In the genomic region with DNA sequence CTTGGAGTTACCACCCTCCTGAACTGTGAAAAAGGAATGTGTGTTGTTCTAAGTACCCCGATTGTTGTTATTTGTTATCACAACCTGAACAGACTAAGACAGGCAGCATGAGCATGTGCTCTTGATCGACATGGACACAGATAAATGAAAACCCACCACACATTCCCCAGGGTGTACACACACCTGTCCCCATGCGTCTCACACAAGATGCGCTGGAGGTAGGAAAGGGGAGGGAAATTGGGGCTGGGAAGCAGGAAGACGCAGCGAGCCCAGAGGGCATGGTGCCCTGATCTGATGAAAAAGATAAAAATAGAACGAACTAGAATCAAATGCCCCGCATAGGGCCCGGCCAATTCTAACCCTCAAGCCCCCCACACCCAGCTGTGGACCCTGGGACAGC, we compare ENCODE assay signal across 1 cellular context.
TF ChIP-seq lines count a peak whose summit lies in the region.

No MANE protein-coding gene starts in this region.

TF ChIP-seq in WTC11, 78 proteins besides CTCF, POLR2A, EP300 and RAD21 (continued from another document):
- TF ChIP-seq ZNF425 (CRISPR knock-in tag; conservative IDR thresholded peaks at IDR 0.05): no peak
- no peak for TF ChIP-seq NR3C1 (CRISPR knock-in tag; conservative IDR thresholded peaks at IDR 0.05; ENCODE audit: low read depth)
- no peak for TF ChIP-seq OVOL2 (CRISPR knock-in tag; IDR thresholded peaks at IDR 0.05; ENCODE audit: borderline replicate concordance)
- TF ChIP-seq ZNF532 (CRISPR knock-in tag; IDR thresholded peaks at IDR 0.05; ENCODE audit: borderline replicate concordance): no peak
